In the genomic region with DNA sequence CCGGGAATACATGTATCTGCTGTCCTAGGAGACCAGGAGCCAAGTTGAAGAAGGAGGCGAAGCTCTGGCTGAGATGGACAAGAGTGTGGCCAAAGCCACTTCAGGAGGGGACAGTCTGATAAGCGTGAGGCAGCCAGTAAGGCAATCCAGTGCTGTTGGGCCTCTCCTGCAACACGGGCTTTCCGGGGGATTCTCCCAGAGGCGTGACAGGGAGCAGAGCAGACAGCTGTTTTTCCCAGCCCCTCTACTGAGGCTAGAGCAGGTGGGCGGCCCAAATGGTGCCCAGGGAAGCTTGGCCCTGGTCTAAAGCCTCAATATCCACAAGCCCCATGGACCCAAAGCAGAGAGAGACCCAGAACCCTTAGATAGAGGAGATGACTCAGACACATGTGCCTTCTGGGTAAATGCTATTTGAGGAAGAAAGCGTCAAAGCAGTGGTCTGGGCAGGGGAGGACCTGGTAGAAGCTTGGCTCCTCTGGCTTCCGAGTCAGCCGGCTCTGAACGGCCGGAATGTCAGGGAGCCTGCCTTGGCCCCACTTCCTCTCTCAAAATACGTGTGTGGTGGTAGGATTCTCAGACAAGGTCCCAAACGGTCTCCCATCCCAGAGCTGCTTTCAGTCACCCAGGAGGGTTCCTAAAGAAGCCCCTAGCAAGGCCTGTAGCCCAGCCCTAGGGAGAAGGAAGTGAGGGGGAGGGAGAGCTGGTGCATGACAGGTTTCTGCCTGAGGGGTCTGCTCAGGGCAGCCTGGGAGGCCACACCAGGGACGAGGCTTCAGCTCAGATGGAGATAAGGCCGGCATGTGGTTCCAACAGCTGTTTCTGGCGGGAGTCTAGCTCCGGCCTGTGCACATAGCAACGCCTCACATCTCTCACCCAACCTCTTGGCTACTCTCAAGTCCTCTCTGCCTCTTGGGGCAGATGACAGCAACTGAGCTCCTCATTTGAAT, we compare ENCODE assay signal across 9 cellular contexts. TPM values are rescaled to one million over a fixed set of nuclear protein-coding genes. Genes with fewer than 3 reads are reported as not detected.
DNase-seq lines count a peak whose midpoint lies in the region; ATAC-seq, FAIRE-seq and TF ChIP-seq lines count a peak whose summit lies in the region.
"Had no signal": no experiment of that assay in that cellular context is flagged by ENCODE, and none has a peak within 500 bp of the region (broad histone marks: within the 10 kb centered on the region; RNA-seq: fewer than 3 reads in every experiment).

No MANE protein-coding gene starts in this region.

- TF ChIP-seq CTCF in BE2C (IDR thresholded peaks at IDR 0.05; ENCODE audit: low read depth, low read length) (no peak), pancreas (IDR thresholded peaks at IDR 0.05) (no peak)

- intact Hi-C loops in pancreas (cut with DNase I), result no loop called here

- H3K4me3 ChIP-seq in BE2C (ENCODE audit: low read depth, low read length), result no peak overlapping the region
- H3K4me3 ChIP-seq in pancreas, result no peak overlapping the region

- peaks cover 23% of the 10 kb centered on the region for H3K4me1 ChIP-seq in BE2C
- H3K4me1 ChIP-seq in pancreas, result no peaks in the 10 kb centered on the region

- DNase-seq in BE2C (peak; percentile 78), GM19238 (ENCODE audit: insufficient read length, low spot score) (peak; percentile 63), pancreas (no peak), NCI-H2107 (lab: John Stamatoyannopoulos, UW) (no peak)
- DNase-seq in central memory CD4-positive, alpha-beta T cell, result no peak
- DNase-seq: naive thymus-derived CD8-positive, alpha-beta T cell had no signal

- WGBS in pancreas, 2 donors, result 69 to 77% methylated on average over 19 of the region's 19 CpGs

- no peak for FAIRE-seq in pancreas (lab: Jason Lieb, UNC)

- peak; percentile 75 for ATAC-seq in HG03175 (IDR thresholded peaks at IDR 0.05; ENCODE audit: unreplicated experiment)
- peak; percentile 24 to 59 (median 48) for ATAC-seq in pancreas
- no peak for ATAC-seq in HG03469 (IDR thresholded peaks at IDR 0.05; ENCODE audit: unreplicated experiment)

- H3K36me3 ChIP-seq in BE2C, result peaks cover 9% of the 10 kb centered on the region; the same call in 1 of the 2 replicates
- H3K36me3 ChIP-seq in pancreas, result peaks cover 0 to 5% (median 0%) of the 10 kb centered on the region in 3 donors

- H3K27ac ChIP-seq in angular gyrus (ENCODE audit: low read depth, low read length) (peak overlapping the region; percentile 97), pancreas (peak overlapping the region in 3 of 4 donors; percentile 50 to 59 (median 57))

- H3K27me3 ChIP-seq in BE2C, result no peaks in the 10 kb centered on the region
- no peaks in the 10 kb centered on the region for H3K27me3 ChIP-seq in pancreas

- H3K9me3 ChIP-seq in BE2C (no peaks in the 10 kb centered on the region), pancreas (no peaks in the 10 kb centered on the region)

RNA-seq across cellular contexts. Expression of a gene that starts 28.9 kb away (rescaled TPM):
- polyA plus RNA-seq in BE2C (2012; ENCODE audit: insufficient read depth, insufficient read length, low read depth), result 51.0 TPM
- 10 to 100 TPM in 3 of 6 donors, 1 to 10 TPM in 3; 8.7 to 17.5 (median 9.7) TPM for total RNA-seq in pancreas
- 10 to 100 TPM in 1 of 2 donors, 1 to 10 TPM in 1; 5.4 to 13.1 TPM for polyA plus RNA-seq in pancreas

RNA-seq across cellular contexts. Expression of a gene that starts 50.5 kb away (rescaled TPM):
- polyA plus RNA-seq in BE2C (2012; ENCODE audit: insufficient read depth, insufficient read length, low read depth), result 8.1 TPM
- total RNA-seq in pancreas, result 10 to 100 TPM; 31.1 to 53.0 (median 37.6) TPM
- polyA plus RNA-seq in pancreas, result 10 to 100 TPM; 13.5 to 16.4 TPM

RNA-seq across cellular contexts. Expression of a gene that starts 54.1 kb away (rescaled TPM):
- polyA plus RNA-seq in BE2C (2012; ENCODE audit: insufficient read depth, insufficient read length, low read depth), result 30.8 TPM
- 10 to 100 TPM; 16.4 to 47.9 (median 23.4) TPM for total RNA-seq in pancreas
- polyA plus RNA-seq in pancreas, result 10 to 100 TPM in 1 of 2 donors, 1 to 10 TPM in 1; 7.8 to 11.8 TPM

Comparison
In these comparisons a context has a peak if more than half of its experiments do, and no peak if none do; other contexts are left out.
1. DNase-seq: peak in BE2C (single experiment) and GM19238 (single experiment); none in pancreas (0 of 6), central memory CD4-positive, alpha-beta T cell (single experiment) and NCI-H2107 (single experiment).